Comparison of ENCODE assay signal across 19 cellular contexts in the genomic region with DNA sequence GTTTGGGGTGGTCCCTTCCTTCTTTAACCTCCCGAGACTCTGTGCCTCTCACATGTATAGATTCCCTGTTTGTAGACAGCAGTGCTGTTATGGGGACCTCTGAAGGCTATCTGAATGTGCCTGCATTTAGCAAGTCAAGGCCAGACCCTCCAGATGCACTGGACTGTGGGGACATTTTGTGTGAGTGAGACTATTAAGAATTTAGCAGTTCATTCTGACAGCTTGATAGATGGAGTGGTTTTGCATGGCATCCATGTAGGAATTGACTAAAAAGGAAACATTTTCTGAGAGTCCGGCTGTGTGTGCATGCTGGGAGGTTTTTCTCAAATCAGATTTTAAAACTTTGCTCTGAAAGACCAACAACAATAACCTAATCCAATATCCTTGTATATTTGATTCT.
DNase-seq lines count a peak whose midpoint lies in the region; ATAC-seq, FAIRE-seq and TF ChIP-seq lines count a peak whose summit lies in the region.
"Had no signal": no experiment of that assay in that cellular context is flagged by ENCODE, and none has a peak within 500 bp of the region (broad histone marks: within the 10 kb centered on the region; RNA-seq: fewer than 3 reads in every experiment).

No MANE protein-coding gene starts in this region.

- H4K20me1 ChIP-seq in K562 (replicated peaks; ENCODE audit: control insufficient read depth, insufficient read depth, low read length) (peaks cover 30% of the 10 kb centered on the region; the same call in 1 of the 2 replicates), osteoblast (ENCODE audit: insufficient read depth, low read length) (no peaks in the 10 kb centered on the region)

- ATAC-seq in K562: no peak
- no peak for ATAC-seq in gastroesophageal sphincter
- no peak for ATAC-seq in GM21390 (IDR thresholded peaks at IDR 0.05; ENCODE audit: unreplicated experiment)
- ATAC-seq: upper lobe of right lung had no signal

- DNase-seq in AG04450 (ENCODE audit: low read depth, low spot score) (no peak), K562 (ENCODE audit: extremely low read depth in 1 of 4, low spot score in 3 of 4) (no peak), osteoblast (ENCODE audit: insufficient read length, low spot score, missing footprints) (no peak), NCI-H1105 (lab: John Stamatoyannopoulos, UW) (no peak), cerebellar cortex (ENCODE audit: low spot score) (no peak)
- DNase-seq: activated CD4-positive, alpha-beta T cell treated with anti-CD3 and anti-CD28 coated beads for 4 hours; CD4-positive, alpha-beta memory T cell; central memory CD4-positive, alpha-beta T cell; NCI-H2081; NCI-H524; stomach; upper lobe of right lung had no signal

- TF ChIP-seq RAD21 in K562 (CRISPR knock-in tag; conservative IDR thresholded peaks at IDR 0.05 in 1 of 2, IDR thresholded peaks at IDR 0.05 in 1 of 2): no peak

- TF ChIP-seq CTCF in AG04450 (IDR thresholded peaks at IDR 0.05; ENCODE audit: low read depth, low read length) (no peak), K562 (IDR thresholded peaks at IDR 0.05 in 2 of 3, conservative IDR thresholded peaks at IDR 0.05 in 1 of 3; ENCODE audit: insufficient read depth in 2 of 3, low read depth in 1 of 3, low read length in 3 of 3) (no peak), osteoblast (IDR thresholded peaks at IDR 0.05; ENCODE audit: extremely low read depth, low read depth, low read length) (no peak), gastroesophageal sphincter (IDR thresholded peaks at IDR 0.05) (no peak)

- in situ Hi-C loops in K562 (cut with MboI): no loop called here

- POLR2A ChIA-PET in AG04450 (lab: Yijun Ruan, JAX) (no interaction called here), K562 (lab: Yijun Ruan, JAX) (interaction anchor here (1.8 kb wide), 1 partner anchor 11 kb away, joined by 8 read pairs; no protein-coding TSS in a partner anchor)

- no peaks in the 10 kb centered on the region for H3K27me3 ChIP-seq in AG04450 (ENCODE audit: control insufficient read depth, insufficient read depth, low read length)
- no peaks in the 10 kb centered on the region for H3K27me3 ChIP-seq in K562 (ENCODE audit: control insufficient read depth in 2 of 2, insufficient read depth in 2 of 2, low read length in 2 of 2)
- H3K27me3 ChIP-seq in osteoblast (ENCODE audit: insufficient read depth, low read length): no peaks in the 10 kb centered on the region
- H3K27me3 ChIP-seq in gastroesophageal sphincter: no peaks in the 10 kb centered on the region
- H3K27me3 ChIP-seq: esophagus muscularis mucosa, stomach, upper lobe of right lung had no signal

- H3K79me2 ChIP-seq in K562 (ENCODE audit: control insufficient read depth, insufficient read depth, low read length) (no peaks in the 10 kb centered on the region), osteoblast (ENCODE audit: insufficient read depth, low read length) (no peaks in the 10 kb centered on the region)

- H3K9me1 ChIP-seq in K562 (ENCODE audit: control insufficient read depth, insufficient read depth, low read length): no peaks in the 10 kb centered on the region

- H3K4me1 ChIP-seq in K562 (replicated peaks in 1 of 2; ENCODE audit: control insufficient read depth in 2 of 2, insufficient read depth in 2 of 2, low read length in 2 of 2) (peaks cover 8 to 36% of the 10 kb centered on the region in 2 experiments; a peak in 4 of 5 replicates), osteoblast (ENCODE audit: insufficient read depth, low read length) (peaks cover 26% of the 10 kb centered on the region), gastroesophageal sphincter (peaks cover 5 to 92% (median 14%) of the 10 kb centered on the region in 3 donors)
- H3K4me1 ChIP-seq: upper lobe of right lung had no signal

- BruUV-seq in K562 (replicated peaks; lab: Mats Ljungman, UMichigan): no TSS peak

- H3K4me2 ChIP-seq in K562 (ENCODE audit: insufficient read depth, low read length) (peak overlapping the region; percentile 21; the same call in 1 of the 2 replicates), osteoblast (ENCODE audit: insufficient read depth, low read length) (peak overlapping the region; percentile 28)

- CTCF ChIA-PET in AG04450 (lab: Charles Lee): interaction anchor here (2.3 kb wide), 1 partner anchor 240 kb away, joined by 7 read pairs; no protein-coding TSS in a partner anchor
- CTCF ChIA-PET in K562 (lab: Yijun Ruan, JAX; ENCODE audit: low intra/inter-chr PET ratio): no interaction called here

- WGBS in K562 (ENCODE audit: insufficient coverage, low coverage, missing lambda C conversion rate): 51% methylated on average over 2 of the region's 2 CpGs
- WGBS in gastroesophageal sphincter (ENCODE audit: low coverage in 1 of 2), 2 donors: 67 to 71% methylated on average over 2 of the region's 2 CpGs

- intact Hi-C loops in K562 (cut with micrococcal nuclease): no loop called here

- TF ChIP-seq EP300 in K562 (IDR thresholded peaks at IDR 0.05; ENCODE audit: low read length) (no peak), gastroesophageal sphincter (IDR thresholded peaks at IDR 0.05) (no peak)

- no peak overlapping the region for H3K9ac ChIP-seq in K562 (ENCODE audit: insufficient read depth in 1 of 2, low read depth in 2 of 2, low read length in 2 of 2)
- H3K9ac ChIP-seq: parathyroid adenoma had no signal

- H2AFZ ChIP-seq in K562 (ENCODE audit: low read depth, low read length) (no peak overlapping the region), osteoblast (ENCODE audit: low read length) (no peak overlapping the region)
- H2AFZ ChIP-seq: parathyroid adenoma had no signal

- no peaks in the 10 kb centered on the region; the same call in 1 of the 2 replicates for H3K9me3 ChIP-seq in AG04450 (ENCODE audit: control insufficient read depth, insufficient read depth, low read length)
- H3K9me3 ChIP-seq in KOPT-K1 (ENCODE audit: insufficient read depth, low read length, poor library complexity, severe bottlenecking): no peaks in the 10 kb centered on the region
- no peaks in the 10 kb centered on the region for H3K9me3 ChIP-seq in K562 (replicated peaks; ENCODE audit: control insufficient read depth, insufficient read depth, low read depth, low read length)
- no peaks in the 10 kb centered on the region for H3K9me3 ChIP-seq in osteoblast (ENCODE audit: low read depth, low read length)
- H3K9me3 ChIP-seq in gastroesophageal sphincter: no peaks in the 10 kb centered on the region
- H3K9me3 ChIP-seq: A549, esophagus muscularis mucosa, stomach, upper lobe of right lung had no signal

- TF ChIP-seq POLR2A in K562 (conservative IDR thresholded peaks at IDR 0.05) (no peak), gastroesophageal sphincter (IDR thresholded peaks at IDR 0.05) (no peak)

- no peak overlapping the region for H3K4me3 ChIP-seq in AG04450 (ENCODE audit: low read depth, low read length)
- H3K4me3 ChIP-seq in K562: no peak overlapping the region
- H3K4me3 ChIP-seq in osteoblast (ENCODE audit: insufficient read depth, low read length): no peak overlapping the region
- no peak overlapping the region for H3K4me3 ChIP-seq in gastroesophageal sphincter
- H3K4me3 ChIP-seq: A549, esophagus muscularis mucosa, stomach, upper lobe of right lung had no signal

- FAIRE-seq in K562 (lab: Jason Lieb, UNC): no peak
- FAIRE-seq: A549 had no signal

- H3K36me3 ChIP-seq in KOPT-K1 (ENCODE audit: insufficient read depth, low read length) (peaks cover 43% of the 10 kb centered on the region), K562 (ENCODE audit: control insufficient read depth, insufficient read depth, low read length) (no peaks in the 10 kb centered on the region; the same call in 2 of the 3 replicates), osteoblast (ENCODE audit: insufficient read depth, low read length) (no peaks in the 10 kb centered on the region), gastroesophageal sphincter (no peaks in the 10 kb centered on the region)
- H3K36me3 ChIP-seq: esophagus muscularis mucosa, stomach, upper lobe of right lung had no signal

- H3K27ac ChIP-seq in AG04450 (ENCODE audit: low read depth, low read length): peak overlapping the region; percentile 3
- peak overlapping the region; percentile 95 for H3K27ac ChIP-seq in KOPT-K1 (ENCODE audit: low read depth, low read length, poor library complexity, severe bottlenecking)
- H3K27ac ChIP-seq in K562 (ENCODE audit: extremely low read depth, low read depth, low read length): no peak overlapping the region
- peak overlapping the region; percentile 40 for H3K27ac ChIP-seq in osteoblast (ENCODE audit: low read depth, low read length)
- peak overlapping the region in 2 of 4 donors; percentile 23 to 57 for H3K27ac ChIP-seq in gastroesophageal sphincter
- H3K27ac ChIP-seq: HL-60, parathyroid adenoma, stomach, upper lobe of right lung had no signal

TF ChIP-seq in K562, 482 proteins besides CTCF, POLR2A, EP300 and RAD21:
- TF ChIP-seq, protein P1, sequence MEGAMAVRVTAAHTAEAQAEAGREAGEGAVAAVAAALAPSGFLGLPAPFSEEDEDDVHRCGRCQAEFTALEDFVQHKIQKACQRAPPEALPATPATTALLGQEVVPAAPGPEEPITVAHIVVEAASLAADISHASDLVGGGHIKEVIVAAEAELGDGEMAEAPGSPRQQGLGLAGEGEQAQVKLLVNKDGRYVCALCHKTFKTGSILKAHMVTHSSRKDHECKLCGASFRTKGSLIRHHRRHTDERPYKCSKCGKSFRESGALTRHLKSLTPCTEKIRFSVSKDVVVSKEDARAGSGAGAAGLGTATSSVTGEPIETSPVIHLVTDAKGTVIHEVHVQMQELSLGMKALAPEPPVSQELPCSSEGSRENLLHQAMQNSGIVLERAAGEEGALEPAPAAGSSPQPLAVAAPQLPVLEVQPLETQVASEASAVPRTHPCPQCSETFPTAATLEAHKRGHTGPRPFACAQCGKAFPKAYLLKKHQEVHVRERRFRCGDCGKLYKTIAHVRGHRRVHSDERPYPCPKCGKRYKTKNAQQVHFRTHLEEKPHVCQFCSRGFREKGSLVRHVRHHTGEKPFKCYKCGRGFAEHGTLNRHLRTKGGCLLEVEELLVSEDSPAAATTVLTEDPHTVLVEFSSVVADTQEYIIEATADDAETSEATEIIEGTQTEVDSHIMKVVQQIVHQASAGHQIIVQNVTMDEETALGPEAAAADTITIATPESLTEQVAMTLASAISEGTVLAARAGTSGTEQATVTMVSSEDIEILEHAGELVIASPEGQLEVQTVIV (CRISPR knock-in tag; IDR thresholded peaks at IDR 0.05; ENCODE audit: borderline replicate concordance): no peak
- TF ChIP-seq ZNF431 (CRISPR knock-in tag; IDR thresholded peaks at IDR 0.05) (no peak), STAG1 (CRISPR knock-in tag; IDR thresholded peaks at IDR 0.05; ENCODE audit: borderline replicate concordance) (no peak), SPI1 (IDR thresholded peaks at IDR 0.05; ENCODE audit: borderline replicate concordance, low read depth, low read length) (no peak)
